Comparison of ENCODE assay signal across 20 cellular contexts in genomic region chr10:51694369-51694768, GRCh38.
"Had no signal": no experiment of that assay in that cellular context is flagged by ENCODE, and none has a peak within 500 bp of the region (broad histone marks: within the 10 kb centered on the region; RNA-seq: fewer than 3 reads in every experiment).

No MANE protein-coding gene starts in this region.

- H3K9me3 Mint-ChIP-seq: activated CD4-positive, alpha-beta memory T cell treated with anti-CD3 and anti-CD28 coated beads, Interleukin-2, amount 10 ng/mL, durations not matched to agents 7 days and 5 days; activated CD4-positive, alpha-beta T cell treated with anti-CD3 and anti-CD28 coated beads, Interleukin-2, amount 10 ng/mL, durations not matched to agents 24 days and 14 days; activated naive CD4-positive, alpha-beta T cell treated with anti-CD3 and anti-CD28 coated beads, Interleukin-2, amount 10 ng/mL, durations not matched to agents 7 days and 5 days had no signal

- H3K27me3 Mint-ChIP-seq: activated CD4-positive, alpha-beta memory T cell treated with anti-CD3 and anti-CD28 coated beads, Interleukin-2, amount 10 ng/mL, durations not matched to agents 7 days and 5 days; activated CD4-positive, alpha-beta T cell treated with anti-CD3 and anti-CD28 coated beads, Interleukin-2, amount 10 ng/mL, durations not matched to agents 24 days and 14 days; activated naive CD4-positive, alpha-beta T cell treated with anti-CD3 and anti-CD28 coated beads, Interleukin-2, amount 10 ng/mL, durations not matched to agents 7 days and 5 days; dendritic cell treated with granulocyte-macrophage colony-stimulating factor and Interleukin-4, amounts not matched to agents 40 ng/mL and 50 ng/mL, for 4 days had no signal

- H3K9me3 ChIP-seq: body of pancreas, thyroid gland, upper lobe of right lung had no signal

- H3K27ac ChIP-seq: body of pancreas, thyroid gland, upper lobe of right lung had no signal

- H3K27me3 ChIP-seq: body of pancreas, thyroid gland, upper lobe of right lung had no signal

- H3K27ac Mint-ChIP-seq: activated CD4-positive, alpha-beta memory T cell treated with anti-CD3 and anti-CD28 coated beads, Interleukin-2, amount 10 ng/mL, durations not matched to agents 7 days and 5 days; activated CD4-positive, alpha-beta T cell treated with anti-CD3 and anti-CD28 coated beads, Interleukin-2, amount 10 ng/mL, durations not matched to agents 24 days and 14 days; activated naive CD4-positive, alpha-beta T cell treated with anti-CD3 and anti-CD28 coated beads, Interleukin-2, amount 10 ng/mL, durations not matched to agents 7 days and 5 days; activated T-cell treated with anti-CD3 and anti-CD28 coated beads, Interleukin-2, amount 50 U/mL, for 72 hours; dendritic cell treated with granulocyte-macrophage colony-stimulating factor and Interleukin-4, amounts not matched to agents 40 ng/mL and 50 ng/mL, for 4 days; nephron progenitor cell had no signal

- H3K36me3 ChIP-seq: thyroid gland had no signal

- ATAC-seq: activated T-cell treated with anti-CD3 and anti-CD28 coated beads, Interleukin-2, amount 50 U/mL, for 72 hours; body of pancreas; left ventricle myocardium superior; upper lobe of right lung had no signal

- H3K4me3 Mint-ChIP-seq: activated CD4-positive, alpha-beta memory T cell treated with anti-CD3 and anti-CD28 coated beads, Interleukin-2, amount 10 ng/mL, durations not matched to agents 7 days and 5 days; activated CD4-positive, alpha-beta T cell treated with anti-CD3 and anti-CD28 coated beads, Interleukin-2, amount 10 ng/mL, durations not matched to agents 24 days and 14 days; activated naive CD4-positive, alpha-beta T cell treated with anti-CD3 and anti-CD28 coated beads, Interleukin-2, amount 10 ng/mL, durations not matched to agents 7 days and 5 days; activated T-cell treated with anti-CD3 and anti-CD28 coated beads, Interleukin-2, amount 50 U/mL, for 72 hours; dendritic cell treated with granulocyte-macrophage colony-stimulating factor and Interleukin-4, amounts not matched to agents 40 ng/mL and 50 ng/mL, for 4 days; nephron progenitor cell had no signal

- DNase-seq: activated CD4-positive, alpha-beta memory T cell treated with anti-CD3 and anti-CD28 coated beads, Interleukin-2, amount 10 ng/mL, durations not matched to agents 7 days and 5 days; activated CD4-positive, alpha-beta T cell treated with anti-CD3 and anti-CD28 coated beads, Interleukin-2, amount 10 ng/mL, durations not matched to agents 24 days and 14 days; activated effector memory CD4-positive, alpha-beta T cell treated with anti-CD3 and anti-CD28 coated beads, Interleukin-2, amount 50 U/mL, for 16 hours; activated naive CD4-positive, alpha-beta T cell treated with anti-CD3 and anti-CD28 coated beads, Interleukin-2, amount 10 ng/mL, durations not matched to agents 7 days and 5 days; activated T-cell treated with anti-CD3 and anti-CD28 coated beads, Interleukin-2, amount 50 U/mL, for 72 hours; body of pancreas; effector CD4-positive, alpha-beta T cell; erythroblast; foreskin melanocyte; hippocampal formation; kidney glomerular epithelial cell; left ventricle myocardium superior; mammary epithelial cell; nephron progenitor cell; occipital lobe; stimulated activated CD4-positive, alpha-beta T cell treated with anti-CD3 and anti-CD28 coated beads, Interleukin-4, amount 100 ng/mL, for 24 hours; stimulated activated naive CD4-positive, alpha-beta T cell treated with Interleukin-2 at 50 U/mL for 16 hours; thyroid gland; upper lobe of right lung had no signal

- H3K4me3 ChIP-seq: body of pancreas, thyroid gland, upper lobe of right lung had no signal
